ENCODE assay signal across 11 cellular contexts in genomic region chr21:16424331-16424749, GRCh38.
DNase-seq lines count a peak whose midpoint lies in the region; ATAC-seq and TF ChIP-seq lines count a peak whose summit lies in the region.
"Had no signal": no experiment of that assay in that cellular context is flagged by ENCODE, and none has a peak within 500 bp of the region (broad histone marks: within the 10 kb centered on the region; RNA-seq: fewer than 3 reads in every experiment).

No MANE protein-coding gene starts in this region.

- no peak overlapping the region for H2AFZ ChIP-seq in SK-N-SH (ENCODE audit: low read depth)
- H2AFZ ChIP-seq in mesenchymal stem cell (ENCODE audit: low read depth, low read length) = no peak overlapping the region

- peak; percentile 4 for DNase-seq in SK-N-SH
- DNase-seq in dorsolateral prefrontal cortex = no peak
- no peak for DNase-seq in mesenchymal stem cell
- no peak for DNase-seq in upper lobe of right lung
- DNase-seq in 8988T = no peak
- DNase-seq: activated CD4-positive, alpha-beta T cell treated with anti-CD3 and anti-CD28 coated beads for 4 hours had no signal

- no peak overlapping the region for H3K14ac ChIP-seq in mesenchymal stem cell (ENCODE audit: low read length in 2 of 2)

- no peak for TF ChIP-seq RAD21 in SK-N-SH (IDR thresholded peaks at IDR 0.05; ENCODE audit: low read length)

- H3K79me2 ChIP-seq in SK-N-SH (ENCODE audit: insufficient read depth) = no peaks in the 10 kb centered on the region

- H3K4me1 ChIP-seq in SK-N-SH (ENCODE audit: control insufficient read depth in 1 of 2, insufficient read depth in 2 of 2, low read depth in 1 of 2, low read length in 1 of 2) = peaks cover 0 to 3% of the 10 kb centered on the region in 2 experiments; a peak in 2 of 4 replicates
- H3K4me1 ChIP-seq in mesenchymal stem cell (ENCODE audit: control insufficient read depth, insufficient read depth, low read depth, low read length) = no peaks in the 10 kb centered on the region
- H3K4me1 ChIP-seq in upper lobe of right lung = peaks cover 3% of the 10 kb centered on the region

- POLR2A ChIA-PET in SK-N-SH (lab: Yijun Ruan, JAX) = no interaction called here

- no peaks in the 10 kb centered on the region for H3F3A ChIP-seq in SK-N-SH (replicated peaks; ENCODE audit: insufficient read depth)

- no peak overlapping the region for H2BK5ac ChIP-seq in mesenchymal stem cell (ENCODE audit: low read depth, low read length, poor library complexity, severe bottlenecking)

- H2BK15ac ChIP-seq in mesenchymal stem cell (ENCODE audit: low read depth, poor library complexity, severe bottlenecking) = no peak overlapping the region

- no peak for TF ChIP-seq EP300 in SK-N-SH (IDR thresholded peaks at IDR 0.05; ENCODE audit: borderline replicate concordance in 1 of 2, low read depth in 1 of 2, low read length in 1 of 2)

- H3K4me3 ChIP-seq in SK-N-SH (ENCODE audit: low read depth in 2 of 2, low read length in 1 of 2) = no peak overlapping the region
- peak overlapping the region in 58 of 59 donors; percentile 0 to 68 (median 48) for H3K4me3 ChIP-seq in dorsolateral prefrontal cortex
- peak overlapping the region in 1 of 2 experiments; percentile 77 for H3K4me3 ChIP-seq in mesenchymal stem cell (ENCODE audit: insufficient read depth in 1 of 2, low read depth in 1 of 2, low read length in 2 of 2)
- H3K4me3 ChIP-seq in upper lobe of right lung = peak overlapping the region; percentile 50

- no peak overlapping the region for H4K8ac ChIP-seq in mesenchymal stem cell (ENCODE audit: low read length)

- CTCF ChIA-PET in SK-N-SH (lab: Yijun Ruan, JAX) = interaction anchor here (1.0 kb wide), 1 partner anchor 846 kb away, joined by 4 read pairs; no protein-coding TSS in a partner anchor

- no peak overlapping the region for H2AK5ac ChIP-seq in mesenchymal stem cell (ENCODE audit: low read length, severe bottlenecking)

- 18% methylated on average over 5 of the region's 5 CpGs for WGBS in SK-N-SH (ENCODE audit: low lambda C conversion rate)
- WGBS in mesenchymal stem cell = 87% methylated on average over 3 of the region's 5 CpGs

- H4K20me1 ChIP-seq in SK-N-SH (ENCODE audit: insufficient read depth) = no peaks in the 10 kb centered on the region

- no peak overlapping the region for H2BK12ac ChIP-seq in mesenchymal stem cell (ENCODE audit: low read length in 2 of 2)

- ATAC-seq in SK-N-SH treated with all-trans-retinoic acid at 6 μM for 48 hours (no peak), upper lobe of right lung (no peak), GM18858 (IDR thresholded peaks at IDR 0.05; ENCODE audit: unreplicated experiment) (no peak), GM19035 (IDR thresholded peaks at IDR 0.05; ENCODE audit: unreplicated experiment) (no peak)
- ATAC-seq: activated naive CD4-positive, alpha-beta T cell treated with anti-CD3 and anti-CD28 coated beads, Interleukin-2, amount 50 U/mL, for 72 hours had no signal

- H3K27me3 ChIP-seq in SK-N-SH (ENCODE audit: insufficient read depth) = no peaks in the 10 kb centered on the region
- no peaks in the 10 kb centered on the region for H3K27me3 ChIP-seq in dorsolateral prefrontal cortex
- no peaks in the 10 kb centered on the region for H3K27me3 ChIP-seq in mesenchymal stem cell (ENCODE audit: control insufficient read depth in 1 of 2, insufficient read depth in 1 of 2, low read length in 2 of 2)
- no peaks in the 10 kb centered on the region for H3K27me3 ChIP-seq in upper lobe of right lung
- H3K27me3 ChIP-seq: neutrophil had no signal

- H3K23ac ChIP-seq in mesenchymal stem cell (ENCODE audit: low read length in 2 of 2) = no peak overlapping the region

- TF ChIP-seq CTCF in SK-N-SH (IDR thresholded peaks at IDR 0.05) (no peak), dorsolateral prefrontal cortex (IDR thresholded peaks at IDR 0.05 in 54 of 56, conservative IDR thresholded peaks at IDR 0.05 in 2 of 56; ENCODE audit: low read depth in 1 of 56, partially characterized antibody in 56 of 56) (no peak), upper lobe of right lung (IDR thresholded peaks at IDR 0.05) (no peak)

- H3K4ac ChIP-seq in mesenchymal stem cell (ENCODE audit: low read depth in 1 of 2, low read length in 2 of 2) = no peak overlapping the region

- H3K18ac ChIP-seq in mesenchymal stem cell (ENCODE audit: low read depth in 1 of 2, low read length in 2 of 2) = no peak overlapping the region

- H2BK120ac ChIP-seq in mesenchymal stem cell (ENCODE audit: low read depth, low read length) = no peak overlapping the region

- no peaks in the 10 kb centered on the region for H3K9me2 ChIP-seq in SK-N-SH

- H3K9me3 ChIP-seq in SK-N-SH (no peaks in the 10 kb centered on the region), mesenchymal stem cell (ENCODE audit: control insufficient read depth, low read length) (no peaks in the 10 kb centered on the region), upper lobe of right lung (no peaks in the 10 kb centered on the region)
- H3K9me3 ChIP-seq: neutrophil had no signal

- no peak overlapping the region for H4K91ac ChIP-seq in mesenchymal stem cell (ENCODE audit: low read length)

- H3K27ac ChIP-seq in SK-N-SH (ENCODE audit: low read depth in 2 of 2, low read length in 1 of 2) (no peak overlapping the region; a peak in 1 of 4 replicates), dorsolateral prefrontal cortex (peak overlapping the region in 58 of 59 donors; percentile 10 to 95 (median 82)), mesenchymal stem cell (ENCODE audit: low read length, poor library complexity, severe bottlenecking) (no peak overlapping the region), upper lobe of right lung (peak overlapping the region; percentile 56)
- H3K27ac ChIP-seq: neutrophil had no signal

- no peaks in the 10 kb centered on the region for H3K36me3 ChIP-seq in SK-N-SH (replicated peaks in 1 of 2; ENCODE audit: control insufficient read depth in 1 of 2, insufficient read depth in 2 of 2, low read length in 1 of 2)
- H3K36me3 ChIP-seq in mesenchymal stem cell (ENCODE audit: control insufficient read depth in 1 of 2, insufficient read depth in 2 of 2, low read depth in 1 of 2, low read length in 2 of 2) = no peaks in the 10 kb centered on the region
- H3K36me3 ChIP-seq in upper lobe of right lung = no peaks in the 10 kb centered on the region
- H3K36me3 ChIP-seq: neutrophil had no signal

- peaks cover 8% of the 10 kb centered on the region for H3K79me1 ChIP-seq in mesenchymal stem cell (replicated peaks; ENCODE audit: low read length, poor library complexity, severe bottlenecking)

- H3K9ac ChIP-seq in SK-N-SH (no peak overlapping the region), mesenchymal stem cell (ENCODE audit: low read length) (peak overlapping the region; percentile 90)

- intact Hi-C loops in dorsolateral prefrontal cortex (cut with DNase I) (loop anchor here in 1 of 2 donors (10.0 kb wide), 1 partner anchor 350 kb away; no protein-coding TSS in a partner anchor), upper lobe of right lung (cut with DNase I) (no loop called here)

- H3K4me2 ChIP-seq in SK-N-SH (no peak overlapping the region), mesenchymal stem cell (ENCODE audit: low read length, poor library complexity, severe bottlenecking) (no peak overlapping the region)

TF ChIP-seq in SK-N-SH, 30 proteins besides CTCF, POLR2A, EP300 and RAD21 (continues in another document):
- TF ChIP-seq EZH2phosphoT487 (IDR thresholded peaks at IDR 0.05; ENCODE audit: borderline replicate concordance, low read depth) = no peak
- TF ChIP-seq SIN3A (IDR thresholded peaks at IDR 0.05; ENCODE audit: borderline replicate concordance, low read depth, low read length) = no peak
- no peak for TF ChIP-seq MAX (IDR thresholded peaks at IDR 0.05; ENCODE audit: low read depth)
- TF ChIP-seq, protein P1, sequence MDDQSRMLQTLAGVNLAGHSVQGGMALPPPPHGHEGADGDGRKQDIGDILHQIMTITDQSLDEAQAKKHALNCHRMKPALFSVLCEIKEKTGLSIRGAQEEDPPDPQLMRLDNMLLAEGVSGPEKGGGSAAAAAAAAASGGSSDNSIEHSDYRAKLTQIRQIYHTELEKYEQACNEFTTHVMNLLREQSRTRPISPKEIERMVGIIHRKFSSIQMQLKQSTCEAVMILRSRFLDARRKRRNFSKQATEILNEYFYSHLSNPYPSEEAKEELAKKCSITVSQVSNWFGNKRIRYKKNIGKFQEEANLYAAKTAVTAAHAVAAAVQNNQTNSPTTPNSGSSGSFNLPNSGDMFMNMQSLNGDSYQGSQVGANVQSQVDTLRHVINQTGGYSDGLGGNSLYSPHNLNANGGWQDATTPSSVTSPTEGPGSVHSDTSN (IDR thresholded peaks at IDR 0.05) = no peak
- TF ChIP-seq FOXM1 (IDR thresholded peaks at IDR 0.05; ENCODE audit: low read depth) = no peak

TF ChIP-seq in SK-N-SH treated with all-trans-retinoic acid at 6 μM for 48 hours, 23 proteins besides CTCF, POLR2A, EP300 and RAD21:
- no peak for TF ChIP-seq ZC3H10 (CRISPR knock-in tag; IDR thresholded peaks at IDR 0.05)
- TF ChIP-seq BACH2 (CRISPR knock-in tag; IDR thresholded peaks at IDR 0.05; ENCODE audit: borderline replicate concordance) = no peak
- TF ChIP-seq ZFP30 (CRISPR knock-in tag; IDR thresholded peaks at IDR 0.05) = no peak
- TF ChIP-seq TSHZ2 (CRISPR knock-in tag; IDR thresholded peaks at IDR 0.05) = no peak

Comparison
In these comparisons a context has a peak if more than half of its experiments do, and no peak if none do; other contexts are left out.
1. H3K27ac ChIP-seq: peak in dorsolateral prefrontal cortex (58 of 59) and upper lobe of right lung (single experiment); none in SK-N-SH (0 of 2) and mesenchymal stem cell (single experiment).
2. H3K4me3 ChIP-seq: peak in dorsolateral prefrontal cortex (58 of 59) and upper lobe of right lung (single experiment); none in SK-N-SH (0 of 2).